1 cellular context compared by ENCODE assay signal in the genomic region with DNA sequence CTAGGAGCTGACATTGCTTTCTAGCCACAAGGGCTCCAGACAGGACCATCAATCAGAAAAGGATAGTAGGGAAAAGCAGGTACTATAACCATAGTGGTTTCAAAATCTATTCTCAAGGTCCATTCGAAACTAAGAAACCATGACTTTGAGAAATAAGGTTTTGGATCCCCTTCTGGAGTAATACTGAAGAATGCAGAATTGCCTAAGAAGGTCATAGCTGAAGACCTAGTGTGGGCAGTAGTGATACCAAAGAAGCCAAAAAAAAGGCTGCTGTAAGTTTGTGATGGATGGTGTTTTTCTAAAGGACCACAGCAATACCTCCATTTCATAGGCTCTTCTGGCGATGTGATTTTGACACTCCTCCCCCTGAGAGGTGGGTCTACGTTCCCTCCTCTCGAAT.
TF ChIP-seq lines count a peak whose summit lies in the region.

No MANE protein-coding gene starts in this region.

TF ChIP-seq in GM12878, 131 proteins besides CTCF, POLR2A, EP300 and RAD21 (continued from another document):
- no peak for TF ChIP-seq NKRF (conservative IDR thresholded peaks at IDR 0.05)
